Comparison of ENCODE assay signal across 24 cellular contexts in genomic region chr9:115226152-115226551, GRCh38.
DNase-seq lines count a peak whose midpoint lies in the region; ATAC-seq, FAIRE-seq and TF ChIP-seq lines count a peak whose summit lies in the region.
"Had no signal": no experiment of that assay in that cellular context is flagged by ENCODE, and none has a peak within 500 bp of the region (broad histone marks: within the 10 kb centered on the region; RNA-seq: fewer than 3 reads in every experiment).

No MANE protein-coding gene starts in this region.

- no TSS peak for BruUV-seq in PC-3 (replicated peaks; lab: Mats Ljungman, UMichigan)

- H2BK120ac ChIP-seq in trophoblast cell (ENCODE audit: insufficient read depth, low read length, poor library complexity), result no peak overlapping the region

- H3K4me2 ChIP-seq in PC-3 (ENCODE audit: low read length) (no peak overlapping the region), hepatocyte (no peak overlapping the region), trophoblast cell (ENCODE audit: low read length) (no peak overlapping the region)

- H2BK5ac ChIP-seq in trophoblast cell (ENCODE audit: low read depth, low read length, poor library complexity), result no peak overlapping the region

- H3K18ac ChIP-seq in trophoblast cell (ENCODE audit: low read length), result no peak overlapping the region

- CTCF ChIA-PET in PC-3 (lab: Charles Lee), result no interaction called here

- TF ChIP-seq POLR2A in H54 (IDR thresholded peaks at IDR 0.05; ENCODE audit: low read depth, low read length), result no peak

- ATAC-seq in PC-3 (no peak), GM19467 (IDR thresholded peaks at IDR 0.05; ENCODE audit: unreplicated experiment) (no peak)
- ATAC-seq: left cardiac atrium; naive thymus-derived CD8-positive, alpha-beta T cell had no signal

- H3K9me3 ChIP-seq in PC-3 (ENCODE audit: low read length) (0 out of 2 replicates have a peak, but pooled peaks cover 5% of the 10 kb centered on the region), hepatocyte (ENCODE audit: low read depth) (no peaks in the 10 kb centered on the region), trophoblast cell (ENCODE audit: insufficient read depth, low read depth, low read length) (no peaks in the 10 kb centered on the region)
- H3K9me3 ChIP-seq: breast epithelium, SJSA1 had no signal

- H3K27ac ChIP-seq in 22Rv1 (no peak overlapping the region), PC-3 (ENCODE audit: low read length) (no peak overlapping the region), hepatocyte (no peak overlapping the region), trophoblast cell (ENCODE audit: low read depth, low read length) (no peak overlapping the region), dorsolateral prefrontal cortex (peak overlapping the region in 1 of 59 donors; percentile 8)
- H3K27ac ChIP-seq: breast epithelium, SJSA1 had no signal

- H3K9ac ChIP-seq in PC-3 (ENCODE audit: low read length), result no peak overlapping the region
- H3K9ac ChIP-seq in trophoblast cell (ENCODE audit: low read length), result no peak overlapping the region

- no peak overlapping the region for H3K4me3 ChIP-seq in PC-3 (ENCODE audit: low read length)
- H3K4me3 ChIP-seq in hepatocyte, result no peak overlapping the region
- no peak overlapping the region for H3K4me3 ChIP-seq in trophoblast cell (ENCODE audit: low read depth, low read length)
- H3K4me3 ChIP-seq in dorsolateral prefrontal cortex, result no peak overlapping the region
- H3K4me3 ChIP-seq: breast epithelium, lung, SJSA1 had no signal

- no peak overlapping the region for H3K23ac ChIP-seq in trophoblast cell (ENCODE audit: low read length)

- WGBS in hepatocyte (ENCODE audit: low lambda C conversion rate, missing lambda C conversion rate), result 78% methylated on average over 3 of the region's 3 CpGs
- no CpG with 5 or more reads among the region's 3 CpGs for WGBS in trophoblast cell (ENCODE audit: extremely low coverage, insufficient coverage, insufficient read length)

- H3K4me1 ChIP-seq in PC-3 (ENCODE audit: insufficient read depth, low read length), result no peaks in the 10 kb centered on the region
- H3K4me1 ChIP-seq in hepatocyte (ENCODE audit: insufficient read depth), result no peaks in the 10 kb centered on the region
- peaks cover 0 to 2% of the 10 kb centered on the region in 2 experiments for H3K4me1 ChIP-seq in trophoblast cell (ENCODE audit: control insufficient read depth in 1 of 2, insufficient read depth in 2 of 2, low read length in 2 of 2)
- H3K4me1 ChIP-seq: breast epithelium, SJSA1 had no signal

- no peak overlapping the region for H2AK5ac ChIP-seq in trophoblast cell (ENCODE audit: low read length)

- no peak for DNase-seq in H54 (ENCODE audit: insufficient read length, low spot score)
- DNase-seq in PC-3, result peak; percentile 47
- DNase-seq in hepatocyte (ENCODE audit: low spot score), result no peak
- no peak for DNase-seq in trophoblast cell
- DNase-seq in NCI-H446 (lab: John Stamatoyannopoulos, UW), result no peak
- no peak for DNase-seq in dorsolateral prefrontal cortex
- DNase-seq: activated CD4-positive, alpha-beta T cell treated with anti-CD3 and anti-CD28 coated beads, Interleukin-2, amount 50 U/mL, for 1 hour; activated CD4-positive, CD25-positive, alpha-beta regulatory T cell; activated effector memory CD4-positive, alpha-beta T cell treated with anti-CD3 and anti-CD28 coated beads, Interleukin-2, amount 50 U/mL, for 16 hours; activated T-cell treated with anti-CD3 and anti-CD28 coated beads, Interleukin-2, amount 50 U/mL, for 24 hours; left cardiac atrium; naive thymus-derived CD8-positive, alpha-beta T cell; NCI-H1092; NCI-H187; NCI-H2171; NCI-H524; stimulated activated naive CD4-positive, alpha-beta T cell; T1000 had no signal

- H3K36me3 ChIP-seq in PC-3 (ENCODE audit: low read depth, low read length), result peaks cover 6% of the 10 kb centered on the region; the same call in 1 of the 2 replicates
- H3K36me3 ChIP-seq in hepatocyte (replicated peaks; ENCODE audit: insufficient read depth, low read depth), result no peaks in the 10 kb centered on the region
- H3K36me3 ChIP-seq in trophoblast cell (ENCODE audit: control insufficient read depth in 1 of 2, insufficient read depth in 2 of 2, low read length in 2 of 2), result no peaks in the 10 kb centered on the region
- H3K36me3 ChIP-seq: breast epithelium, SJSA1 had no signal

- peak; percentile 95 for FAIRE-seq in H54 (lab: Jason Lieb, UNC)
- FAIRE-seq: A204.1 had no signal

- H3K9me2 ChIP-seq in PC-3 (replicated peaks; ENCODE audit: low read length) (no peaks in the 10 kb centered on the region), hepatocyte (replicated peaks; ENCODE audit: insufficient read depth) (no peaks in the 10 kb centered on the region)

- no peak overlapping the region for H3K14ac ChIP-seq in trophoblast cell (ENCODE audit: low read length)

- H3K4ac ChIP-seq in trophoblast cell (ENCODE audit: low read depth, low read length), result no peak overlapping the region

- H4K8ac ChIP-seq in trophoblast cell (ENCODE audit: low read depth, low read length), result no peak overlapping the region

- H2AFZ ChIP-seq in PC-3 (ENCODE audit: low read length) (no peak overlapping the region), hepatocyte (no peak overlapping the region), trophoblast cell (ENCODE audit: insufficient read depth, low read length, poor library complexity) (no peak overlapping the region)

- POLR2A ChIA-PET in PC-3 (lab: Charles Lee; ENCODE audit: unreplicated experiment), result no interaction called here

- no peak overlapping the region for H2BK12ac ChIP-seq in trophoblast cell (ENCODE audit: low read length)

- H3K27me3 ChIP-seq in PC-3 (ENCODE audit: low read length) (no peaks in the 10 kb centered on the region), hepatocyte (no peaks in the 10 kb centered on the region), trophoblast cell (ENCODE audit: insufficient read depth, low read length) (no peaks in the 10 kb centered on the region), dorsolateral prefrontal cortex (no peaks in the 10 kb centered on the region)
- H3K27me3 ChIP-seq: breast epithelium, SJSA1 had no signal

- H3K79me1 ChIP-seq in trophoblast cell (ENCODE audit: low read length), result no peaks in the 10 kb centered on the region

- H4K12ac ChIP-seq in trophoblast cell (ENCODE audit: low read depth, low read length), result no peak overlapping the region

- no peaks in the 10 kb centered on the region for H3F3A ChIP-seq in PC-3 (ENCODE audit: low read length, unreplicated experiment)

- peak; percentile 18; the same call in 1 of the 2 replicates for TF ChIP-seq CTCF in 22Rv1 (IDR thresholded peaks at IDR 0.05)
- TF ChIP-seq CTCF in PC-3 (conservative IDR thresholded peaks at IDR 0.05; ENCODE audit: low read depth, low read length), result peak; percentile 66
- TF ChIP-seq CTCF in hepatocyte (IDR thresholded peaks at IDR 0.05; ENCODE audit: poor library complexity), result peak; percentile 29
- no peak for TF ChIP-seq CTCF in dorsolateral prefrontal cortex (IDR thresholded peaks at IDR 0.05 in 54 of 56, conservative IDR thresholded peaks at IDR 0.05 in 2 of 56; ENCODE audit: low read depth in 1 of 56, partially characterized antibody in 56 of 56)

- H3K79me2 ChIP-seq in PC-3 (ENCODE audit: low read length), result no peaks in the 10 kb centered on the region
- no peaks in the 10 kb centered on the region for H3K79me2 ChIP-seq in hepatocyte
- H3K79me2 ChIP-seq in trophoblast cell (ENCODE audit: control insufficient read depth, insufficient read depth, low read length, poor library complexity), result no peaks in the 10 kb centered on the region

- intact Hi-C loops in PC-3 (cut with micrococcal nuclease) (loop anchor here (1.0 to 10.0 kb wide), 4 partner anchors 119 to 356 kb away; no protein-coding TSS in a partner anchor), dorsolateral prefrontal cortex (cut with DNase I) (no loop called here)

- no peak overlapping the region for H4K91ac ChIP-seq in trophoblast cell (ENCODE audit: low read depth, low read length)

- H4K20me1 ChIP-seq in PC-3 (ENCODE audit: low read length), result no peaks in the 10 kb centered on the region
- H4K20me1 ChIP-seq in hepatocyte (ENCODE audit: insufficient read depth, poor library complexity, severe bottlenecking), result no peaks in the 10 kb centered on the region

Comparison
In these comparisons a context has a peak if more than half of its experiments do, and no peak if none do; other contexts are left out.
1. CTCF ChIP-seq: peak in 22Rv1 (single experiment), PC-3 (single experiment) and hepatocyte (single experiment); none in dorsolateral prefrontal cortex (0 of 56).